ENCODE assay signal across 1 cellular context in the genomic region with DNA sequence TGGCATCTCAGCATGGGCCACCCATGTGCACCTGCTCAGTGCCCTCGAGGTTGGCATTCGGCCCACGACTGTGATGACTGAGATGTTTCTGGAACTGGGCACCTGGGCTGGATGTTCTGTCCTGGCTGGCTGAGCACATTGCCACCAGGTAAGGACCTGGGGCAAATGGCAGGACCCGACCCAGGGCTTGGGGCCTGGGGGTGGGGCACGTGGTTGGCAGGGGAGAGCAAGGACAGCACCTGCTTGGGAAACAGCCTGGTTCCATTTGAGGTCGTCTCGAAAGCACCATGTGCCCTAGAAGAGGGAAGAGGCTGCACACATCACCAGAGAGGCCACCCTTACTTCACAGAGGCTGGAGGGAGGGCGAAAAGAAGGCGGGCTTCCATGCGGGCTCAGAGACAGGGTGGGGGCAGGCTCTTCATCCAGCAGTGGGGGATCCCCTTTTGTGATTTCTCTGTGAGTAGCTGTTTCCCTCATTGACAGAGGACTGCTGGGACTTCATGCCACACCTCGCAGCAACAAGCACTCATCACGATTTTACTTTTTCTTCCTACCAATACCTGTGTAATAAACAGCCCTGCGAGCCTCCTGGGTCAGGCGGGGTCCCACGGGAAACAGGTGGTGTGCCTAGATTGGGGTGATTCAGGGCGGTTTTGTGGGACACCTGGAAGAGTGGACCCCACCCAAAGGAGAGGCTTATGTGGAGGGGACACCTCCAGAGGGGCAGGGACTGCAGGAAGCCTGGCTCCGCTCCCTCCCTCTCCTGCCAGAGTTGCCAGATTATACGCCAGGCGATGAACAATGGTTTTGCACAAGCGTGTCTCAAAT.
A peak's percentile ranks its signal among the peaks of the same experiment; 100 is the strongest.
TF ChIP-seq lines count a peak whose summit lies in the region.

No MANE protein-coding gene starts in this region.

TF ChIP-seq in K562, 482 proteins besides CTCF, POLR2A, EP300 and RAD21:
- TF ChIP-seq, protein P1, sequence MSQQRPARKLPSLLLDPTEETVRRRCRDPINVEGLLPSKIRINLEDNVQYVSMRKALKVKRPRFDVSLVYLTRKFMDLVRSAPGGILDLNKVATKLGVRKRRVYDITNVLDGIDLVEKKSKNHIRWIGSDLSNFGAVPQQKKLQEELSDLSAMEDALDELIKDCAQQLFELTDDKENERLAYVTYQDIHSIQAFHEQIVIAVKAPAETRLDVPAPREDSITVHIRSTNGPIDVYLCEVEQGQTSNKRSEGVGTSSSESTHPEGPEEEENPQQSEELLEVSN (IDR thresholded peaks at IDR 0.05; ENCODE audit: borderline replicate concordance in 1 of 2, extremely low read depth in 1 of 2, insufficient read depth in 1 of 2, insufficient read length in 1 of 2, low read depth in 1 of 2, low read length in 1 of 2, poor library complexity in 1 of 2, severe bottlenecking in 1 of 2): peak in 1 of 2 experiments; percentile 23
- no peak for TF ChIP-seq EZH2 (IDR thresholded peaks at IDR 0.05; ENCODE audit: borderline replicate concordance, low read depth, low read length)
- TF ChIP-seq ZSCAN32 (CRISPR knock-in tag; IDR thresholded peaks at IDR 0.05): no peak
TF ChIP-seq in K562: peak in this region for 1.
